In genomic region chr9:93265972-93266371, GRCh38 we compare ENCODE assay signal across 27 cellular contexts.
DNase-seq lines count a peak whose midpoint lies in the region; ATAC-seq and TF ChIP-seq lines count a peak whose summit lies in the region.
"Had no signal": no experiment of that assay in that cellular context is flagged by ENCODE, and none has a peak within 500 bp of the region (broad histone marks: within the 10 kb centered on the region; RNA-seq: fewer than 3 reads in every experiment).

No MANE protein-coding gene starts in this region.

- H3K9me3 Mint-ChIP-seq in MCF 10A (ENCODE audit: unreplicated experiment), result no peaks in the 10 kb centered on the region
- H3K9me3 Mint-ChIP-seq: effector memory CD8-positive, alpha-beta T cell had no signal

- ATAC-seq in SK-N-SH treated with all-trans-retinoic acid at 6 μM for 48 hours (no peak), HG03520 (IDR thresholded peaks at IDR 0.05; ENCODE audit: unreplicated experiment) (no peak)
- ATAC-seq: effector memory CD8-positive, alpha-beta T cell; HepG2; Panc1 had no signal

- no peaks in the 10 kb centered on the region for H3K9me3 ChIP-seq in SK-N-SH
- peaks cover 8% of the 10 kb centered on the region for H3K9me3 ChIP-seq in BLaER1
- no peaks in the 10 kb centered on the region for H3K9me3 ChIP-seq in esophagus muscularis mucosa

- no peak for TF ChIP-seq RAD21 in SK-N-SH (IDR thresholded peaks at IDR 0.05; ENCODE audit: low read length)

- no peak overlapping the region for H3K4me2 ChIP-seq in SK-N-SH
- H3K4me2 ChIP-seq in BLaER1, result peak overlapping the region; percentile 4; the same call in 1 of the 2 replicates
- H3K4me2 ChIP-seq in KMS-11, result peak overlapping the region; percentile 24; the same call in 1 of the 2 replicates
- H3K4me2 ChIP-seq: neural progenitor cell, smooth muscle cell had no signal

- DNase-seq in SK-N-SH (peak; percentile 13), esophagus muscularis mucosa (ENCODE audit: extremely low spot score) (peak; percentile 62), MCF 10A (ENCODE audit: unreplicated experiment) (no peak)
- no peak for DNase-seq in stimulated activated CD8-positive, alpha-beta memory T cell treated with anti-CD3 and anti-CD28 coated beads, Interleukin-4, amount 100 ng/mL, for 48 hours
- DNase-seq: activated effector memory CD4-positive, alpha-beta T cell treated with anti-CD3 and anti-CD28 coated beads, Interleukin-2, amount 50 U/mL, for 16 hours; activated naive CD8-positive, alpha-beta T cell treated with anti-CD3 and anti-CD28 coated beads for 36 hours; DMS79 treated with DMSO at 0.1 percent for 48 hours; effector memory CD8-positive, alpha-beta T cell; GF-D8; HCEC 1CT; mesenchymal stem cell; NCI-H146; NCI-H226; NCI-H69; SHP77 treated with DMSO at 0.1 percent for 48 hours; stimulated activated naive CD4-positive, alpha-beta T cell treated with Interleukin-2 at 50 U/mL for 16 hours; T1000 had no signal

- H3K79me2 ChIP-seq in SK-N-SH (ENCODE audit: insufficient read depth), result no peaks in the 10 kb centered on the region
- H3K79me2 ChIP-seq in KMS-11 (ENCODE audit: insufficient read depth, low read depth), result no peaks in the 10 kb centered on the region

- no peaks in the 10 kb centered on the region for H3F3A ChIP-seq in SK-N-SH (replicated peaks; ENCODE audit: insufficient read depth)

- no peak overlapping the region for H3K27ac ChIP-seq in SK-N-SH (ENCODE audit: low read depth in 2 of 2, low read length in 1 of 2)
- H3K27ac ChIP-seq in BLaER1, result no peak overlapping the region
- H3K27ac ChIP-seq in KMS-11, result no peak overlapping the region
- no peak overlapping the region for H3K27ac ChIP-seq in esophagus muscularis mucosa (replicated peaks in 1 of 4)
- H3K27ac ChIP-seq: 22Rv1, neural progenitor cell, VCaP had no signal

- H3K9ac ChIP-seq in SK-N-SH (no peak overlapping the region), BLaER1 (no peak overlapping the region), KMS-11 (no peak overlapping the region)
- H3K9ac ChIP-seq: neural progenitor cell had no signal

- 43% methylated on average over 4 of the region's 6 CpGs for WGBS in SK-N-SH (ENCODE audit: low lambda C conversion rate)
- WGBS in esophagus muscularis mucosa, result 70% methylated on average over 6 of the region's 6 CpGs

- TF ChIP-seq CTCF in SK-N-SH (IDR thresholded peaks at IDR 0.05), result no peak
- no peak for TF ChIP-seq CTCF in KMS-11 (conservative IDR thresholded peaks at IDR 0.05; ENCODE audit: low read depth, low read length)
- TF ChIP-seq CTCF in esophagus muscularis mucosa (IDR thresholded peaks at IDR 0.05), result no peak
- no peak for TF ChIP-seq CTCF in MCF 10A (IDR thresholded peaks at IDR 0.05; ENCODE audit: unreplicated experiment)

- no TSS peak for BruUV-seq in MCF 10A (replicated peaks; lab: Mats Ljungman, UMichigan)

- H2AFZ ChIP-seq in SK-N-SH (ENCODE audit: low read depth) (no peak overlapping the region), KMS-11 (ENCODE audit: low read depth) (no peak overlapping the region)
- H2AFZ ChIP-seq: neural progenitor cell had no signal

- no peaks in the 10 kb centered on the region for H3K4me1 Mint-ChIP-seq in MCF 10A (ENCODE audit: insufficient read depth, unreplicated experiment)

- H3K4me3 Mint-ChIP-seq in MCF 10A (ENCODE audit: unreplicated experiment), result no peak overlapping the region
- H3K4me3 Mint-ChIP-seq: activated naive CD8-positive, alpha-beta T cell treated with anti-CD3 and anti-CD28 coated beads for 36 hours; effector memory CD8-positive, alpha-beta T cell; neural progenitor cell had no signal

- H3K4me1 ChIP-seq in SK-N-SH (ENCODE audit: control insufficient read depth in 1 of 2, insufficient read depth in 2 of 2, low read depth in 1 of 2, low read length in 1 of 2) (no peaks in the 10 kb centered on the region), BLaER1 (peaks cover 94% of the 10 kb centered on the region), KMS-11 (ENCODE audit: low read depth, poor library complexity, severe bottlenecking) (peaks cover 62% of the 10 kb centered on the region), esophagus muscularis mucosa (peaks cover 0 to 4% (median 0%) of the 10 kb centered on the region in 4 donors)
- H3K4me1 ChIP-seq: neural progenitor cell had no signal

- no peak for TF ChIP-seq POLR2A in esophagus muscularis mucosa (IDR thresholded peaks at IDR 0.05; ENCODE audit: low read depth)

- no peaks in the 10 kb centered on the region for H4K20me1 ChIP-seq in SK-N-SH (ENCODE audit: insufficient read depth)
- no peaks in the 10 kb centered on the region for H4K20me1 ChIP-seq in BLaER1
- H4K20me1 ChIP-seq in KMS-11 (ENCODE audit: insufficient read depth), result no peaks in the 10 kb centered on the region

- H3K9me2 ChIP-seq in SK-N-SH, result no peaks in the 10 kb centered on the region

- TF ChIP-seq EP300 in SK-N-SH (IDR thresholded peaks at IDR 0.05; ENCODE audit: borderline replicate concordance in 1 of 2, low read depth in 1 of 2, low read length in 1 of 2), result no peak
- no peak for TF ChIP-seq EP300 in esophagus muscularis mucosa (IDR thresholded peaks at IDR 0.05)

- H3K27ac Mint-ChIP-seq in MCF 10A (ENCODE audit: low read depth, unreplicated experiment), result no peak overlapping the region
- H3K27ac Mint-ChIP-seq: activated naive CD8-positive, alpha-beta T cell treated with anti-CD3 and anti-CD28 coated beads for 36 hours; effector memory CD8-positive, alpha-beta T cell had no signal

- H3K4me3 ChIP-seq in SK-N-SH (ENCODE audit: low read depth in 2 of 2, low read length in 1 of 2) (no peak overlapping the region), BLaER1 (no peak overlapping the region), KMS-11 (IDR thresholded peaks at IDR 0.05; ENCODE audit: insufficient read depth, low read depth, low read length) (no peak overlapping the region), esophagus muscularis mucosa (no peak overlapping the region)
- H3K4me3 ChIP-seq: neural progenitor cell, smooth muscle cell had no signal

- intact Hi-C loops in esophagus muscularis mucosa (cut with DNase I), result no loop called here
- intact Hi-C loops in MCF 10A (cut with micrococcal nuclease), result no loop called here

- POLR2A ChIA-PET in SK-N-SH (lab: Yijun Ruan, JAX), result interaction anchor here (0.6 kb wide), 1 partner anchor 9 kb away, joined by 3 read pairs; no protein-coding TSS in a partner anchor
- POLR2A ChIA-PET in MCF 10A (lab: Yijun Ruan, JAX), result no interaction called here

- peaks cover 16% of the 10 kb centered on the region for H3K27me3 Mint-ChIP-seq in MCF 10A (ENCODE audit: insufficient read depth, unreplicated experiment)

- CTCF ChIA-PET in SK-N-SH (lab: Yijun Ruan, JAX) (interaction anchor here (0.8 kb wide), 1 partner anchor 31 kb away, joined by 3 read pairs; no protein-coding TSS in a partner anchor), MCF 10A (lab: Yijun Ruan, JAX) (interaction anchor here (0.6 kb wide), 1 partner anchor 95 kb away, joined by 3 read pairs; no protein-coding TSS in a partner anchor)

- H3K36me3 Mint-ChIP-seq in MCF 10A (ENCODE audit: insufficient read depth, unreplicated experiment), result no peaks in the 10 kb centered on the region
- H3K36me3 Mint-ChIP-seq: activated naive CD8-positive, alpha-beta T cell treated with anti-CD3 and anti-CD28 coated beads for 36 hours had no signal

- H3K36me3 ChIP-seq in SK-N-SH (replicated peaks in 1 of 2; ENCODE audit: control insufficient read depth in 1 of 2, insufficient read depth in 2 of 2, low read length in 1 of 2) (peaks cover 0 to 3% of the 10 kb centered on the region in 2 experiments), BLaER1 (peaks cover 36% of the 10 kb centered on the region), KMS-11 (ENCODE audit: insufficient read depth) (no peaks in the 10 kb centered on the region), esophagus muscularis mucosa (peaks cover 5 to 80% (median 48%) of the 10 kb centered on the region in 4 donors)
- H3K36me3 ChIP-seq: neural progenitor cell had no signal

- H3K27me3 ChIP-seq in SK-N-SH (ENCODE audit: insufficient read depth) (no peaks in the 10 kb centered on the region), BLaER1 (no peaks in the 10 kb centered on the region), KMS-11 (ENCODE audit: insufficient read depth, low read depth) (no peaks in the 10 kb centered on the region), esophagus muscularis mucosa (no peaks in the 10 kb centered on the region)
- H3K27me3 ChIP-seq: neural progenitor cell had no signal

TF ChIP-seq in SK-N-SH, 30 proteins besides CTCF, POLR2A, EP300 and RAD21:
- TF ChIP-seq FOSL2 (IDR thresholded peaks at IDR 0.05; ENCODE audit: borderline replicate concordance, low read depth) (no peak), SIN3A (IDR thresholded peaks at IDR 0.05; ENCODE audit: borderline replicate concordance, low read depth, low read length) (no peak), NFIC (IDR thresholded peaks at IDR 0.05; ENCODE audit: borderline replicate concordance) (no peak), TAF1 (IDR thresholded peaks at IDR 0.05; ENCODE audit: borderline replicate concordance, low read depth, low read length) (no peak), EZH2phosphoT487 (IDR thresholded peaks at IDR 0.05; ENCODE audit: borderline replicate concordance, low read depth) (no peak)

TF ChIP-seq in SK-N-SH treated with all-trans-retinoic acid at 6 μM for 48 hours, 23 proteins besides CTCF, POLR2A, EP300 and RAD21 (continues in another document):
- TF ChIP-seq CSRNP3 (CRISPR knock-in tag; IDR thresholded peaks at IDR 0.05), result no peak

Comparison
In these comparisons a context has a peak if more than half of its experiments do, and no peak if none do; other contexts are left out.
1. DNase-seq: peak in SK-N-SH (single experiment) and esophagus muscularis mucosa (single experiment); none in stimulated activated CD8-positive, alpha-beta memory T cell treated with anti-CD3 and anti-CD28 coated beads, Interleukin-4, amount 100 ng/mL, for 48 hours (single experiment) and MCF 10A (single experiment).